In the genomic region with DNA sequence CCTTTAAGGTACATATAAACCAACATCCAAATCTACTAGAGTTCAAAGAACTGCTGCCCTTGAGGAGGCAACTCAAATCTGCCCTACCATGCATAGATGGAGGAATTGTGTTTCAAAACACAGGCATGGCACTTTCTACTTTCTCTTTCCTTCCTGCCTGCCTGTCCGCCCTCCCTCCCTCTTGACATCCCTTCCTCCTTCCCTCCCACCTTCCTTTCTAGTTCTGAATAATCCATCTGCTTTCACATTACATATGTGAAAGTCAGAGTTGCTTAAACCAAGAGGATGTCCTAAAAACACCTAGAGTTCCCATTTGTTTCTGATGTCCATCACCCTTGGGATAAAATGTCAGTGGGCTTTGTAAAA, we compare ENCODE assay signal across 10 cellular contexts.
DNase-seq lines count a peak whose midpoint lies in the region; ATAC-seq and TF ChIP-seq lines count a peak whose summit lies in the region.
"Had no signal": no experiment of that assay in that cellular context is flagged by ENCODE, and none has a peak within 500 bp of the region (broad histone marks: within the 10 kb centered on the region; RNA-seq: fewer than 3 reads in every experiment).

No MANE protein-coding gene starts in this region.

- H3K4me3 ChIP-seq in heart left ventricle (no peak overlapping the region), transverse colon (no peak overlapping the region), MM.1S (ENCODE audit: low read length) (no peak overlapping the region)

- no peaks in the 10 kb centered on the region for H3K9me3 Mint-ChIP-seq in dendritic cell treated with granulocyte-macrophage colony-stimulating factor and Interleukin-4, amounts not matched to agents 40 ng/mL and 50 ng/mL, for 4 days

- H3K27ac ChIP-seq in heart left ventricle (peak overlapping the region in 10 of 12 donors; percentile 2 to 82 (median 57)), transverse colon (peak overlapping the region; percentile 86 to 98 (median 88)), MM.1S (ENCODE audit: low read length) (no peak overlapping the region)

- in situ Hi-C loops in transverse colon (cut with MboI; ENCODE audit: low pct_ligation_motif_present in 1 of 4, low pct_unique_long_range_greater_than_20kb in 1 of 4, low sequenced_read_pairs in 3 of 4): no loop called here

- H3K9me3 ChIP-seq in heart left ventricle: no peaks in the 10 kb centered on the region
- no peaks in the 10 kb centered on the region for H3K9me3 ChIP-seq in transverse colon
- no peaks in the 10 kb centered on the region for H3K9me3 ChIP-seq in MM.1S (replicated peaks; ENCODE audit: insufficient read depth, low read length)

- peaks cover 67% of the 10 kb centered on the region for H3K36me3 Mint-ChIP-seq in dendritic cell treated with granulocyte-macrophage colony-stimulating factor and Interleukin-4, amounts not matched to agents 40 ng/mL and 50 ng/mL, for 4 days (ENCODE audit: low read depth)

- H3K9me2 ChIP-seq in MM.1S (replicated peaks; ENCODE audit: insufficient read depth, low read length): no peaks in the 10 kb centered on the region

- TF ChIP-seq POLR2A in heart left ventricle (IDR thresholded peaks at IDR 0.05) (no peak), transverse colon (IDR thresholded peaks at IDR 0.05) (no peak)

- TF ChIP-seq EP300 in transverse colon (IDR thresholded peaks at IDR 0.05; ENCODE audit: low read depth): no peak

- peak overlapping the region; percentile 32 for H3K27ac Mint-ChIP-seq in dendritic cell treated with granulocyte-macrophage colony-stimulating factor and Interleukin-4, amounts not matched to agents 40 ng/mL and 50 ng/mL, for 4 days

- H3K4me2 ChIP-seq in MM.1S (ENCODE audit: low read depth, low read length): no peak overlapping the region

- intact Hi-C loops in heart left ventricle (cut with DNase I): loop anchor here in 1 of 10 donors (5.0 kb wide), 1 partner anchor 39 kb away; no protein-coding TSS in a partner anchor
- intact Hi-C loops in cardiac septum (cut with DNase I): loop anchor here (5.0 kb wide), 1 partner anchor 39 kb away; no protein-coding TSS in a partner anchor
- intact Hi-C loops in dendritic cell treated with granulocyte-macrophage colony-stimulating factor and Interleukin-4, amounts not matched to agents 40 ng/mL and 50 ng/mL, for 4 days (cut with micrococcal nuclease): no loop called here
- intact Hi-C loops in transverse colon (cut with DNase I; ENCODE audit: low total_unique reads): no loop called here

- no peaks in the 10 kb centered on the region for H3F3A ChIP-seq in MM.1S (ENCODE audit: insufficient read depth, low read length)

- H3K27me3 ChIP-seq in heart left ventricle: no peaks in the 10 kb centered on the region
- H3K27me3 ChIP-seq in transverse colon: no peaks in the 10 kb centered on the region
- no peaks in the 10 kb centered on the region for H3K27me3 ChIP-seq in MM.1S (replicated peaks; ENCODE audit: insufficient read depth, low read length)

- no peak overlapping the region for H2AFZ ChIP-seq in MM.1S (ENCODE audit: low read length)

- H4K20me1 ChIP-seq in MM.1S (ENCODE audit: insufficient read depth, low read length): no peaks in the 10 kb centered on the region

- peaks cover 5 to 74% (median 48%) of the 10 kb centered on the region in 12 donors for H3K4me1 ChIP-seq in heart left ventricle
- peaks cover 48 to 71% (median 61%) of the 10 kb centered on the region in 4 donors for H3K4me1 ChIP-seq in transverse colon
- H3K4me1 ChIP-seq in MM.1S (ENCODE audit: low read length): peaks cover 3% of the 10 kb centered on the region; the same call in 1 of the 2 replicates

- H3K79me2 ChIP-seq in MM.1S (ENCODE audit: low read length): peaks cover 43% of the 10 kb centered on the region

- no peak for TF ChIP-seq CTCF in heart left ventricle (IDR thresholded peaks at IDR 0.05)
- TF ChIP-seq CTCF in transverse colon (IDR thresholded peaks at IDR 0.05): no peak
- TF ChIP-seq CTCF in MM.1S (IDR thresholded peaks at IDR 0.05; ENCODE audit: low read length): no peak

- DNase-seq in heart left ventricle: no peak
- DNase-seq in cardiac septum (ENCODE audit: low spot score): no peak
- no peak for DNase-seq in transverse colon
- no peak for DNase-seq in 8988T
- no peak for DNase-seq in activated CD8-positive, alpha-beta memory T cell treated with anti-CD3 and anti-CD28 coated beads for 24 hours
- no peak for DNase-seq in MM.1S
- DNase-seq: aorta, NCI-H1092 treated with DMSO at 0.1 percent for 48 hours had no signal

- peaks cover 24% of the 10 kb centered on the region for H3K4me1 Mint-ChIP-seq in dendritic cell treated with granulocyte-macrophage colony-stimulating factor and Interleukin-4, amounts not matched to agents 40 ng/mL and 50 ng/mL, for 4 days (ENCODE audit: low read depth)

- no peak for ATAC-seq in heart left ventricle
- peak; percentile 73 for ATAC-seq in HG03354 (IDR thresholded peaks at IDR 0.05; ENCODE audit: poor library complexity, severe bottlenecking, unreplicated experiment)

- H3K36me3 ChIP-seq in heart left ventricle (peaks cover 0 to 84% (median 62%) of the 10 kb centered on the region in 9 donors), transverse colon (peaks cover 0 to 12% (median 4%) of the 10 kb centered on the region in 4 donors), MM.1S (replicated peaks; ENCODE audit: insufficient read depth, low read length) (peaks cover 8% of the 10 kb centered on the region; the same call in 1 of the 2 replicates)

- WGBS in heart left ventricle, 4 donors: 77 to 88% (median 80%) methylated on average over 1 of the region's 1 CpG
- WGBS in transverse colon (ENCODE audit: low coverage in 1 of 2), 2 donors: 50 to 77% methylated on average over 1 of the region's 1 CpG

- no peaks in the 10 kb centered on the region for H3K27me3 Mint-ChIP-seq in dendritic cell treated with granulocyte-macrophage colony-stimulating factor and Interleukin-4, amounts not matched to agents 40 ng/mL and 50 ng/mL, for 4 days

- H3K9ac ChIP-seq in MM.1S (ENCODE audit: low read length): no peak overlapping the region

- H3K4me3 Mint-ChIP-seq in dendritic cell treated with granulocyte-macrophage colony-stimulating factor and Interleukin-4, amounts not matched to agents 40 ng/mL and 50 ng/mL, for 4 days: no peak overlapping the region
